In the genomic region with DNA sequence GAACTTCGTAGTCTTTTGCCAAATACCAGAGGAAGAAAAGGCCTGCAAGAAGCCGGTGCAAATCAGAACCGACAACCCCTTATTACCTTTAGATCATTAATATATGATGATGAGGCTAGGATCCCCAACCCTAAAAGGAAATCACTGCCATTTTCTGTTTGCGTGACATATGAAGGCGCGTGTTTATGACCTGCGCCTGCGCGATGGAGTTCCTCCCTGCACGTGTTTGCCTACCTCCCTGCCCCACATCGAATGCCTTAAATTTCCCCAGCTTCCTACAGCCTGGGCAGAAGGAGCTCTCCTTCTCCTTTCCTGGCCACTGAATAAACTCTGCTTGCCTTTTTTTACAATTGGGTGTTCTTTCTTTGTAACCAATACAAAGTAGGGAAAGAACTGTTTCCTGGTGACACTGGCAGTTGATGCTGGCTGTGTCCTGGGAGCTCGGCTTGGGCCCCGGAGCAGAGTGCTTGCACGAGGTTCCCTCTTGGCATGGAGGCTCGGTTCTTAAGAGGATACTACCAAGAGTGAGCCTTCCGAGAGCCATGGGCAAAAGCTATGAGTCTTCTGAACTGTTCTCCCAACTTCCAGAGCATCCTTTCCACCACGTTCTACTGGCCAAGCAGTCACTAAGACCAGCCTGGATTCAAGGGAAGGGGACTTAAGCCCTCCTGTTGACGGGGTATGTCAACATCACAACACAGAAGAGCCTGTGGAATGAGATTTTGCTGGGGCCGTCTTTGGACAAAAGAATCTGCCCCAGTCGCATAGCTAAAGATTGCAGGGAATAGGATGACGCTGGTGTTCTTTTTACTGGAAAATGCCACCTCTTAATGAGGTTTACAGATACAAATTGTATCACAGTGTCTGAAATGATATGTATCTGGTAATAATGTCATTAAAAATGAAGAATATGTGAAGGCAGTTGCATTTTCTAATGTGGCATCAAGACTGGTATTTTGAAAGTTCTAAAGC, we compare ENCODE assay signal across 34 cellular contexts.
"Had no signal": no experiment of that assay in that cellular context is flagged by ENCODE, and none has a peak within 500 bp of the region (broad histone marks: within the 10 kb centered on the region; RNA-seq: fewer than 3 reads in every experiment).

No MANE protein-coding gene starts in this region.

- H3K27ac Mint-ChIP-seq: activated B cell treated with CpG ODN at 0.5 μM for 24 hours; activated CD4-positive, alpha-beta T cell treated with anti-CD3 and anti-CD28 coated beads for 36 hours; activated CD4-positive, alpha-beta T cell treated with anti-CD3 and anti-CD28 coated beads, Interleukin-2, amount 10 ng/mL, durations not matched to agents 7 days and 5 days; activated CD8-positive, alpha-beta T cell treated with anti-CD3 and anti-CD28 coated beads for 36 hours; activated naive CD4-positive, alpha-beta T cell treated with anti-CD3 and anti-CD28 coated beads, Interleukin-2, amount 50 U/mL, for 24 hours; activated naive CD8-positive, alpha-beta T cell treated with anti-CD3 and anti-CD28 coated beads for 36 hours; activated naive CD8-positive, alpha-beta T cell treated with anti-CD3 and anti-CD28 coated beads, Interleukin-2, amount 50 U/mL, for 24 hours; activated T-helper 17 cell treated with anti-CD3 and anti-CD28 coated beads, Interleukin-2, amount 50 U/mL, for 72 hours; T-cell; T-helper 1 cell treated with Interleukin-12 subunit alpha and Interleukin-12 subunit beta and Interleukin-4 antibody, amounts not matched to agents 30 μg/mL and 1 μg/mL, for 36 hours; T-helper 2 cell treated with Interferon-gamma antibody and Interleukin-4, amounts not matched to agents 5 μg/mL and 100 μg/mL, for 36 hours had no signal

- H3K36me3 Mint-ChIP-seq: activated naive CD4-positive, alpha-beta T cell treated with anti-CD3 and anti-CD28 coated beads, Interleukin-2, amount 50 U/mL, for 24 hours; activated naive CD8-positive, alpha-beta T cell treated with anti-CD3 and anti-CD28 coated beads for 36 hours; T-cell had no signal

- H3K27me3 ChIP-seq: adrenal gland, body of pancreas, cardiac muscle cell, colonic mucosa had no signal

- H3K4me1 Mint-ChIP-seq: activated CD4-positive, alpha-beta T cell treated with anti-CD3 and anti-CD28 coated beads, Interleukin-2, amount 10 ng/mL, durations not matched to agents 7 days and 5 days; activated naive CD4-positive, alpha-beta T cell treated with anti-CD3 and anti-CD28 coated beads, Interleukin-2, amount 50 U/mL, for 24 hours; activated naive CD8-positive, alpha-beta T cell treated with anti-CD3 and anti-CD28 coated beads, Interleukin-2, amount 50 U/mL, for 24 hours; activated T-helper 17 cell treated with anti-CD3 and anti-CD28 coated beads, Interleukin-2, amount 50 U/mL, for 72 hours had no signal

- H3K4me3 ChIP-seq: adrenal gland, body of pancreas, cardiac muscle cell, colonic mucosa, esophagus squamous epithelium, gastroesophageal sphincter had no signal

- H3K27me3 Mint-ChIP-seq: activated CD4-positive, alpha-beta T cell treated with anti-CD3 and anti-CD28 coated beads, Interleukin-2, amount 10 ng/mL, durations not matched to agents 7 days and 5 days had no signal

- H3K36me3 ChIP-seq: adrenal gland, cardiac muscle cell, colonic mucosa, esophagus squamous epithelium, gastroesophageal sphincter, WERI-Rb-1 had no signal

- H3K9me3 Mint-ChIP-seq: activated B cell treated with CpG ODN at 0.5 μM for 24 hours; activated CD4-positive, alpha-beta T cell treated with anti-CD3 and anti-CD28 coated beads, Interleukin-2, amount 10 ng/mL, durations not matched to agents 7 days and 5 days; activated CD8-positive, alpha-beta T cell treated with anti-CD3 and anti-CD28 coated beads for 36 hours; activated naive CD4-positive, alpha-beta T cell treated with anti-CD3 and anti-CD28 coated beads, Interleukin-2, amount 50 U/mL, for 24 hours; activated naive CD8-positive, alpha-beta T cell treated with anti-CD3 and anti-CD28 coated beads for 36 hours; activated naive CD8-positive, alpha-beta T cell treated with anti-CD3 and anti-CD28 coated beads, Interleukin-2, amount 50 U/mL, for 24 hours; activated T-cell treated with anti-CD3 and anti-CD28 coated beads, Interleukin-2, amount 50 U/mL, for 4 hours; activated T-helper 17 cell treated with anti-CD3 and anti-CD28 coated beads, Interleukin-2, amount 50 U/mL, for 72 hours; T-cell; T-helper 1 cell treated with Interleukin-12 subunit alpha and Interleukin-12 subunit beta and Interleukin-4 antibody, amounts not matched to agents 30 μg/mL and 1 μg/mL, for 36 hours; T-helper 2 cell treated with Interferon-gamma antibody and Interleukin-4, amounts not matched to agents 5 μg/mL and 100 μg/mL, for 36 hours had no signal

- FAIRE-seq: endometrium, endothelial cell of umbilical vein had no signal

- DNase-seq: activated B cell treated with CpG ODN at 0.5 μM for 24 hours; activated CD4-positive, alpha-beta T cell treated with anti-CD3 and anti-CD28 coated beads for 36 hours; activated CD4-positive, alpha-beta T cell treated with anti-CD3 and anti-CD28 coated beads, Interleukin-2, amount 10 ng/mL, durations not matched to agents 7 days and 5 days; activated CD4-positive, alpha-beta T cell treated with anti-CD3 and anti-CD28 coated beads, Interleukin-2, amount 50 U/mL, for 4 hours; activated CD4-positive, CD25-positive, alpha-beta regulatory T cell treated with anti-CD3 and anti-CD28 coated beads, Interleukin-2, amount 50 U/mL, for 72 hours; activated CD8-positive, alpha-beta memory T cell treated with anti-CD3 and anti-CD28 coated beads for 24 hours; activated CD8-positive, alpha-beta T cell treated with anti-CD3 and anti-CD28 coated beads for 36 hours; activated effector memory CD4-positive, alpha-beta T cell treated with Interleukin-2 at 50 U/mL for 16 hours; activated gamma-delta T cell treated with Interleukin-2 at 50 U/mL for 16 hours; activated naive CD4-positive, alpha-beta T cell treated with Interleukin-2 at 50 U/mL for 16 hours; activated naive CD8-positive, alpha-beta T cell treated with anti-CD3 and anti-CD28 coated beads for 36 hours; activated naive CD8-positive, alpha-beta T cell treated with anti-CD3 and anti-CD28 coated beads, Interleukin-2, amount 50 U/mL, for 24 hours; activated T-cell treated with anti-CD3 and anti-CD28 coated beads, Interleukin-2, amount 50 U/mL, for 4 hours; adrenal gland; aorta; body of pancreas; central memory CD4-positive, alpha-beta T cell; cerebellar nuclear complex; colonic mucosa; effector CD8-positive, alpha-beta T cell; esophagus squamous epithelium; foreskin melanocyte; SW 1271; T-cell; T1000; WERI-Rb-1 had no signal

- H3K4me3 Mint-ChIP-seq: activated B cell treated with CpG ODN at 0.5 μM for 24 hours; activated CD4-positive, alpha-beta T cell treated with anti-CD3 and anti-CD28 coated beads for 36 hours; activated CD4-positive, alpha-beta T cell treated with anti-CD3 and anti-CD28 coated beads, Interleukin-2, amount 10 ng/mL, durations not matched to agents 7 days and 5 days; activated CD8-positive, alpha-beta T cell treated with anti-CD3 and anti-CD28 coated beads for 36 hours; activated naive CD4-positive, alpha-beta T cell treated with anti-CD3 and anti-CD28 coated beads, Interleukin-2, amount 50 U/mL, for 24 hours; activated naive CD8-positive, alpha-beta T cell treated with anti-CD3 and anti-CD28 coated beads for 36 hours; activated naive CD8-positive, alpha-beta T cell treated with anti-CD3 and anti-CD28 coated beads, Interleukin-2, amount 50 U/mL, for 24 hours; activated T-cell treated with anti-CD3 and anti-CD28 coated beads, Interleukin-2, amount 50 U/mL, for 4 hours; activated T-helper 17 cell treated with anti-CD3 and anti-CD28 coated beads, Interleukin-2, amount 50 U/mL, for 72 hours; T-cell; T-helper 1 cell treated with Interleukin-12 subunit alpha and Interleukin-12 subunit beta and Interleukin-4 antibody, amounts not matched to agents 30 μg/mL and 1 μg/mL, for 36 hours; T-helper 2 cell treated with Interferon-gamma antibody and Interleukin-4, amounts not matched to agents 5 μg/mL and 100 μg/mL, for 36 hours had no signal
